1 cellular context compared by ENCODE assay signal in the genomic region with DNA sequence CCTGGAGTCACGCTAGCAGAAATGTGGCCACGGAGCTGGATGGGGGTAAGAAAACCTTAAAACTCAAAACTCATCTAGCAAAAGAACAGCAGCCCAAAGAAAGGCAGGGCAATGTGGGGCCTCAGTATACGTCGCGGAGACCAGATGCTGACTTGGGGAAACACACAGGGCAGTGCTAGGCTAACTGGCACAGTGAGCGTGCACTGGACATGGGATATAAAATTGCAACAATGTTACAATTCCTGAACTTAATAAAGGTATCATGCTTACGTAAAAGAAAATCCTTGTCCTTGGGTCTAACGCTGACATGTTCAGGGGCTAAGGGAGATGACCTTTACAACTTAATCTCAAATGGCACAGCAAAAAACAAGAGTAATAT.
TF ChIP-seq lines count a peak whose summit lies in the region.

No MANE protein-coding gene starts in this region.

TF ChIP-seq in IMR-90, 13 proteins besides CTCF, POLR2A, EP300 and RAD21:
- no peak for TF ChIP-seq CHD1 (IDR thresholded peaks at IDR 0.05; ENCODE audit: low read depth, low read length)
- TF ChIP-seq CEBPB (IDR thresholded peaks at IDR 0.05; ENCODE audit: low read depth, low read length): no peak
- TF ChIP-seq RCOR1 (IDR thresholded peaks at IDR 0.05; ENCODE audit: insufficient replicate concordance, low read length): no peak
